ENCODE assay signal across 1 cellular context in the genomic region with DNA sequence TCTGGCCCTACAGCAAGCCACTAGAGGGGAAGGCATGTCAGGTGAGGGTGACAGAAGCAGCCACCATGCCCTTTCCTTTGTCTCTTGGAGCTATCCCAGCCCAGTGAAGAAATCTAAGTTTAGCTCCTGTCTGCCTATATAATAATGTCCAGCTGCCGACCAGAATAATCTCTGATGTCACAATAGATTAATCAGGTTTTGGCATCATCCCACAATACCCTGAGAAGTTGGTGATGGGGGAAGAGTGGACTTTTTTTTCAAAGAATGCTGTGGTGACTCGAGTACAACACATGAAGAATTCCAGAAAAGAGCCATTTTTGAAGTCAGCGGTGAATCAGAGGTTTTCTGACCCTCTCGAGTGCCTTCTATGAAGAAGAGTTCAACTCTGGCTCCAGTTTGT.
TF ChIP-seq lines count a peak whose summit lies in the region.

No MANE protein-coding gene starts in this region.

TF ChIP-seq in GM23338, 12 proteins besides CTCF, POLR2A, EP300 and RAD21 (continued from another document):
- TF ChIP-seq, protein P1, sequence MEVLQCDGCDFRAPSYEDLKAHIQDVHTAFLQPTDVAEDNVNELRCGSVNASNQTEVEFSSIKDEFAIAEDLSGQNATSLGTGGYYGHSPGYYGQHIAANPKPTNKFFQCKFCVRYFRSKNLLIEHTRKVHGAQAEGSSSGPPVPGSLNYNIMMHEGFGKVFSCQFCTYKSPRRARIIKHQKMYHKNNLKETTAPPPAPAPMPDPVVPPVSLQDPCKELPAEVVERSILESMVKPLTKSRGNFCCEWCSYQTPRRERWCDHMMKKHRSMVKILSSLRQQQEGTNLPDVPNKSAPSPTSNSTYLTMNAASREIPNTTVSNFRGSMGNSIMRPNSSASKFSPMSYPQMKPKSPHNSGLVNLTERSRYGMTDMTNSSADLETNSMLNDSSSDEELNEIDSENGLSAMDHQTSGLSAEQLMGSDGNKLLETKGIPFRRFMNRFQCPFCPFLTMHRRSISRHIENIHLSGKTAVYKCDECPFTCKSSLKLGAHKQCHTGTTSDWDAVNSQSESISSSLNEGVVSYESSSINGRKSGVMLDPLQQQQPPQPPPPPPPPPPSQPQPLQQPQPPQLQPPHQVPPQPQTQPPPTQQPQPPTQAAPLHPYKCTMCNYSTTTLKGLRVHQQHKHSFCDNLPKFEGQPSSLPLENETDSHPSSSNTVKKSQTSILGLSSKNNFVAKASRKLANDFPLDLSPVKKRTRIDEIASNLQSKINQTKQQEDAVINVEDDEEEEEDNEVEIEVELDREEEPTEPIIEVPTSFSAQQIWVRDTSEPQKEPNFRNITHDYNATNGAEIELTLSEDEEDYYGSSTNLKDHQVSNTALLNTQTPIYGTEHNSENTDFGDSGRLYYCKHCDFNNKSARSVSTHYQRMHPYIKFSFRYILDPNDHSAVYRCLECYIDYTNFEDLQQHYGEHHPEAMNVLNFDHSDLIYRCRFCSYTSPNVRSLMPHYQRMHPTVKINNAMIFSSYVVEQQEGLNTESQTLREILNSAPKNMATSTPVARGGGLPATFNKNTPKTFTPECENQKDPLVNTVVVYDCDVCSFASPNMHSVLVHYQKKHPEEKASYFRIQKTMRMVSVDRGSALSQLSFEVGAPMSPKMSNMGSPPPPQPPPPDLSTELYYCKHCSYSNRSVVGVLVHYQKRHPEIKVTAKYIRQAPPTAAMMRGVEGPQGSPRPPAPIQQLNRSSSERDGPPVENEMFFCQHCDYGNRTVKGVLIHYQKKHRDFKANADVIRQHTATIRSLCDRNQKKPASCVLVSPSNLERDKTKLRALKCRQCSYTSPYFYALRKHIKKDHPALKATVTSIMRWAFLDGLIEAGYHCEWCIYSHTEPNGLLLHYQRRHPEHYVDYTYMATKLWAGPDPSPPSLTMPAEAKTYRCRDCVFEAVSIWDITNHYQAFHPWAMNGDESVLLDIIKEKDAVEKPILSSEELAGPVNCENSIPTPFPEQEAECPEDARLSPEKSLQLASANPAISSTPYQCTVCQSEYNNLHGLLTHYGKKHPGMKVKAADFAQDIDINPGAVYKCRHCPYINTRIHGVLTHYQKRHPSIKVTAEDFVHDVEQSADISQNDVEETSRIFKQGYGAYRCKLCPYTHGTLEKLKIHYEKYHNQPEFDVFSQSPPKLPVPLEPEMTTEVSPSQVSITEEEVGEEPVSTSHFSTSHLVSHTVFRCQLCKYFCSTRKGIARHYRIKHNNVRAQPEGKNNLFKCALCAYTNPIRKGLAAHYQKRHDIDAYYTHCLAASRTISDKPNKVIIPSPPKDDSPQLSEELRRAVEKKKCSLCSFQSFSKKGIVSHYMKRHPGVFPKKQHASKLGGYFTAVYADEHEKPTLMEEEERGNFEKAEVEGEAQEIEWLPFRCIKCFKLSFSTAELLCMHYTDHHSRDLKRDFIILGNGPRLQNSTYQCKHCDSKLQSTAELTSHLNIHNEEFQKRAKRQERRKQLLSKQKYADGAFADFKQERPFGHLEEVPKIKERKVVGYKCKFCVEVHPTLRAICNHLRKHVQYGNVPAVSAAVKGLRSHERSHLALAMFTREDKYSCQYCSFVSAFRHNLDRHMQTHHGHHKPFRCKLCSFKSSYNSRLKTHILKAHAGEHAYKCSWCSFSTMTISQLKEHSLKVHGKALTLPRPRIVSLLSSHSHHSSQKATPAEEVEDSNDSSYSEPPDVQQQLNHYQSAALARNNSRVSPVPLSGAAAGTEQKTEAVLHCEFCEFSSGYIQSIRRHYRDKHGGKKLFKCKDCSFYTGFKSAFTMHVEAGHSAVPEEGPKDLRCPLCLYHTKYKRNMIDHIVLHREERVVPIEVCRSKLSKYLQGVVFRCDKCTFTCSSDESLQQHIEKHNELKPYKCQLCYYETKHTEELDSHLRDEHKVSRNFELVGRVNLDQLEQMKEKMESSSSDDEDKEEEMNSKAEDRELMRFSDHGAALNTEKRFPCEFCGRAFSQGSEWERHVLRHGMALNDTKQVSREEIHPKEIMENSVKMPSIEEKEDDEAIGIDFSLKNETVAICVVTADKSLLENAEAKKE (CRISPR knock-in tag; IDR thresholded peaks at IDR 0.05): no peak
- TF ChIP-seq CREB1 (CRISPR knock-in tag; IDR thresholded peaks at IDR 0.05; ENCODE audit: low read depth) (no peak), STAT1 (IDR thresholded peaks at IDR 0.05; ENCODE audit: unreplicated experiment) (no peak), POLR2AphosphoS5 (IDR thresholded peaks at IDR 0.05; ENCODE audit: low read depth) (no peak), ZNF331 (CRISPR knock-in tag; IDR thresholded peaks at IDR 0.05; ENCODE audit: low read depth) (no peak), EZH2 (IDR thresholded peaks at IDR 0.05; ENCODE audit: low read depth, unreplicated experiment) (no peak), JUNB (IDR thresholded peaks at IDR 0.05; ENCODE audit: unreplicated experiment) (no peak), EZH2phosphoT487 (IDR thresholded peaks at IDR 0.05; ENCODE audit: unreplicated experiment) (no peak), NANOG (IDR thresholded peaks at IDR 0.05; ENCODE audit: borderline replicate concordance) (no peak)
- TF ChIP-seq, protein P2, sequence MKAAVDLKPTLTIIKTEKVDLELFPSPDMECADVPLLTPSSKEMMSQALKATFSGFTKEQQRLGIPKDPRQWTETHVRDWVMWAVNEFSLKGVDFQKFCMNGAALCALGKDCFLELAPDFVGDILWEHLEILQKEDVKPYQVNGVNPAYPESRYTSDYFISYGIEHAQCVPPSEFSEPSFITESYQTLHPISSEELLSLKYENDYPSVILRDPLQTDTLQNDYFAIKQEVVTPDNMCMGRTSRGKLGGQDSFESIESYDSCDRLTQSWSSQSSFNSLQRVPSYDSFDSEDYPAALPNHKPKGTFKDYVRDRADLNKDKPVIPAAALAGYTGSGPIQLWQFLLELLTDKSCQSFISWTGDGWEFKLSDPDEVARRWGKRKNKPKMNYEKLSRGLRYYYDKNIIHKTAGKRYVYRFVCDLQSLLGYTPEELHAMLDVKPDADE (IDR thresholded peaks at IDR 0.05): no peak
- TF ChIP-seq, protein P3, sequence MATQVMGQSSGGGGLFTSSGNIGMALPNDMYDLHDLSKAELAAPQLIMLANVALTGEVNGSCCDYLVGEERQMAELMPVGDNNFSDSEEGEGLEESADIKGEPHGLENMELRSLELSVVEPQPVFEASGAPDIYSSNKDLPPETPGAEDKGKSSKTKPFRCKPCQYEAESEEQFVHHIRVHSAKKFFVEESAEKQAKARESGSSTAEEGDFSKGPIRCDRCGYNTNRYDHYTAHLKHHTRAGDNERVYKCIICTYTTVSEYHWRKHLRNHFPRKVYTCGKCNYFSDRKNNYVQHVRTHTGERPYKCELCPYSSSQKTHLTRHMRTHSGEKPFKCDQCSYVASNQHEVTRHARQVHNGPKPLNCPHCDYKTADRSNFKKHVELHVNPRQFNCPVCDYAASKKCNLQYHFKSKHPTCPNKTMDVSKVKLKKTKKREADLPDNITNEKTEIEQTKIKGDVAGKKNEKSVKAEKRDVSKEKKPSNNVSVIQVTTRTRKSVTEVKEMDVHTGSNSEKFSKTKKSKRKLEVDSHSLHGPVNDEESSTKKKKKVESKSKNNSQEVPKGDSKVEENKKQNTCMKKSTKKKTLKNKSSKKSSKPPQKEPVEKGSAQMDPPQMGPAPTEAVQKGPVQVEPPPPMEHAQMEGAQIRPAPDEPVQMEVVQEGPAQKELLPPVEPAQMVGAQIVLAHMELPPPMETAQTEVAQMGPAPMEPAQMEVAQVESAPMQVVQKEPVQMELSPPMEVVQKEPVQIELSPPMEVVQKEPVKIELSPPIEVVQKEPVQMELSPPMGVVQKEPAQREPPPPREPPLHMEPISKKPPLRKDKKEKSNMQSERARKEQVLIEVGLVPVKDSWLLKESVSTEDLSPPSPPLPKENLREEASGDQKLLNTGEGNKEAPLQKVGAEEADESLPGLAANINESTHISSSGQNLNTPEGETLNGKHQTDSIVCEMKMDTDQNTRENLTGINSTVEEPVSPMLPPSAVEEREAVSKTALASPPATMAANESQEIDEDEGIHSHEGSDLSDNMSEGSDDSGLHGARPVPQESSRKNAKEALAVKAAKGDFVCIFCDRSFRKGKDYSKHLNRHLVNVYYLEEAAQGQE (IDR thresholded peaks at IDR 0.05; ENCODE audit: unreplicated experiment): no peak
